ENCODE assay signal across 10 cellular contexts in genomic region chr2:46358713-46359112, GRCh38.
"Had no signal": no experiment of that assay in that cellular context is flagged by ENCODE, and none has a peak within 500 bp of the region (broad histone marks: within the 10 kb centered on the region; RNA-seq: fewer than 3 reads in every experiment).

No MANE protein-coding gene starts in this region.

- H3K4me1 ChIP-seq: HAP-1 had no signal

- H3K36me3 ChIP-seq: HAP-1 had no signal

- H3K9me3 Mint-ChIP-seq: HFFc6 had no signal

- DNase-seq: GM23248, GOT3, H7, HFFc6, IMR-90, KG1 had no signal

- H3K27ac Mint-ChIP-seq: HFFc6 had no signal

- H3K9me3 ChIP-seq: HAP-1 had no signal

- H3K4me3 ChIP-seq: GM23248, HAP-1, K562 had no signal

- ATAC-seq: HCT116, K562 had no signal

- H3K9ac ChIP-seq: GM23248 had no signal

- H3K4me3 Mint-ChIP-seq: HFFc6 had no signal

- H3K27ac ChIP-seq: GM23248, HL-60 had no signal
